13 cellular contexts compared by ENCODE assay signal in the genomic region with DNA sequence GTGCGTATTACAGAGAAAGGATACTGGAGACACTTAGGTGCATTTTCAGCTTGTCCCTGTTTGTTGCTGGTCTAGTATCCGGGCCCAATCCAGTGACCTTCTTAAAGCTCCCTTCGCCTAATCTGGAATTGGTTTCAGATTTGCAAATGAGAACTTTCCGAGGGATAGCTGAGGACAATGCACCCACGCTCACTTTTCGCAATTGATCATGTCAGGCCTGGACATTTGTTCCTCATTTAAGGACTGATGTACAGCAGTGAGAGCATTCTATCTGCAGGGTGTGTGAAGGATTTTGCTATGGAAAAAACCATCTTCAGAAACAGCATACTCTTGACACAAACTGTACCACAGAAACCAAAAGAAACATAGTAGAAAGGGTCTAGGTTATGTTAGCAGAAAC.
A peak's percentile ranks its signal among the peaks of the same experiment; 100 is the strongest.
DNase-seq lines count a peak whose midpoint lies in the region; ATAC-seq and TF ChIP-seq lines count a peak whose summit lies in the region.
"Had no signal": no experiment of that assay in that cellular context is flagged by ENCODE, and none has a peak within 500 bp of the region (broad histone marks: within the 10 kb centered on the region; RNA-seq: fewer than 3 reads in every experiment).

No MANE protein-coding gene starts in this region.

- no peaks in the 10 kb centered on the region for H3K27me3 ChIP-seq in CD4-positive, alpha-beta T cell (ENCODE audit: control insufficient read depth, insufficient read depth, low read length)
- H3K27me3 ChIP-seq in body of pancreas (no peaks in the 10 kb centered on the region), lower lobe of right lung (ENCODE audit: low read depth) (no peaks in the 10 kb centered on the region), upper lobe of right lung (no peaks in the 10 kb centered on the region)
- H3K27me3 ChIP-seq: Peyer's patch had no signal

- CTCF ChIA-PET in CD4-positive, alpha-beta T cell (lab: Charles Lee), result no interaction called here

- no peak for TF ChIP-seq CTCF in CD4-positive, alpha-beta T cell (IDR thresholded peaks at IDR 0.05)
- TF ChIP-seq CTCF in body of pancreas (IDR thresholded peaks at IDR 0.05) (no peak), lower lobe of right lung (IDR thresholded peaks at IDR 0.05) (no peak), upper lobe of right lung (IDR thresholded peaks at IDR 0.05) (no peak)

- no peak overlapping the region for H3K27ac ChIP-seq in CD4-positive, alpha-beta T cell (ENCODE audit: low read depth, low read length)
- peak overlapping the region in 3 of 4 donors; percentile 42 to 69 (median 68) for H3K27ac ChIP-seq in body of pancreas
- no peak overlapping the region for H3K27ac ChIP-seq in lower lobe of right lung
- peak overlapping the region; percentile 30 for H3K27ac ChIP-seq in upper lobe of right lung
- H3K27ac ChIP-seq: KMS-11, Peyer's patch had no signal

- H3K9me3 Mint-ChIP-seq in CD4-positive, alpha-beta T cell, result no peaks in the 10 kb centered on the region

- no peaks in the 10 kb centered on the region for H3K36me3 ChIP-seq in body of pancreas (replicated peaks in 1 of 2; ENCODE audit: insufficient read depth in 1 of 2, low read depth in 2 of 2)
- H3K36me3 ChIP-seq in lower lobe of right lung, result no peaks in the 10 kb centered on the region
- no peaks in the 10 kb centered on the region for H3K36me3 ChIP-seq in upper lobe of right lung
- H3K36me3 ChIP-seq: Peyer's patch had no signal

- no peak for ATAC-seq in CD4-positive, alpha-beta T cell (ENCODE audit: poor library complexity)
- ATAC-seq in body of pancreas, result no peak
- peak; percentile 54 to 60 for ATAC-seq in lower lobe of right lung
- ATAC-seq in upper lobe of right lung, result peak; percentile 89

- peak overlapping the region; percentile 5 for H3K27ac Mint-ChIP-seq in CD4-positive, alpha-beta T cell

- H3K4me3 ChIP-seq in body of pancreas (no peak overlapping the region), lower lobe of right lung (no peak overlapping the region), upper lobe of right lung (no peak overlapping the region)
- H3K4me3 ChIP-seq: Peyer's patch had no signal

- 39 to 80% methylated on average over 6 of the region's 6 CpGs for WGBS in body of pancreas, 2 donors

- DNase-seq in CD4-positive, alpha-beta T cell, result no peak
- DNase-seq in body of pancreas (no peak), lower lobe of right lung (no peak), upper lobe of right lung (no peak), NCI-H1417 treated with DMSO at 0.1 percent for 48 hours (lab: John Stamatoyannopoulos, UW) (no peak)
- no peak for DNase-seq in stimulated activated CD4-positive, alpha-beta T cell treated with anti-CD3 and anti-CD28 coated beads, Interleukin-15, amount 100 ng/mL, for 24 hours
- no peak for DNase-seq in stimulated activated CD4-positive, alpha-beta T cell treated with anti-CD3 and anti-CD28 coated beads, Interleukin-12 subunit alpha, Interleukin-12 subunit beta, amount 100 ng/mL, for 4 hours
- DNase-seq: GF-D8, IMR-90, NCI-H1092 treated with DMSO at 0.1 percent for 48 hours, NCI-H345, Peyer's patch had no signal

- POLR2A ChIA-PET in CD4-positive, alpha-beta T cell (lab: Charles Lee), result no interaction called here

- H3K4me1 Mint-ChIP-seq in CD4-positive, alpha-beta T cell (ENCODE audit: low read depth), result peaks cover 4% of the 10 kb centered on the region

- no peak overlapping the region for H3K4me3 Mint-ChIP-seq in CD4-positive, alpha-beta T cell

- H3K36me3 Mint-ChIP-seq in CD4-positive, alpha-beta T cell (ENCODE audit: low read depth), result no peaks in the 10 kb centered on the region

- no peaks in the 10 kb centered on the region for H3K9me3 ChIP-seq in CD4-positive, alpha-beta T cell (ENCODE audit: control insufficient read depth, low read length)
- H3K9me3 ChIP-seq in body of pancreas, result no peaks in the 10 kb centered on the region
- no peaks in the 10 kb centered on the region for H3K9me3 ChIP-seq in lower lobe of right lung
- H3K9me3 ChIP-seq in upper lobe of right lung, result no peaks in the 10 kb centered on the region
- H3K9me3 ChIP-seq: Peyer's patch had no signal

- TF ChIP-seq POLR2A in body of pancreas (IDR thresholded peaks at IDR 0.05), result no peak

- no peaks in the 10 kb centered on the region for H3K27me3 Mint-ChIP-seq in CD4-positive, alpha-beta T cell

- H3K4me1 ChIP-seq in body of pancreas (no peaks in the 10 kb centered on the region), lower lobe of right lung (no peaks in the 10 kb centered on the region), upper lobe of right lung (no peaks in the 10 kb centered on the region)
- H3K4me1 ChIP-seq: Peyer's patch had no signal

- intact Hi-C loops in CD4-positive, alpha-beta T cell (cut with DNase I, micrococcal nuclease), result no loop called here
- intact Hi-C loops in body of pancreas (cut with DNase I) (no loop called here), lower lobe of right lung (cut with DNase I) (no loop called here), upper lobe of right lung (cut with DNase I) (no loop called here)

Comparison
In these comparisons a context has a peak if more than half of its experiments do, and no peak if none do; other contexts are left out.
1. ATAC-seq: peak in lower lobe of right lung (2 of 2) and upper lobe of right lung (single experiment); none in CD4-positive, alpha-beta T cell (single experiment) and body of pancreas (single experiment).
2. H3K27ac ChIP-seq: peak in body of pancreas (3 of 4) and upper lobe of right lung (single experiment); none in CD4-positive, alpha-beta T cell (single experiment) and lower lobe of right lung (single experiment).